8 cellular contexts compared by ENCODE assay signal in genomic region chr19:32976223-32976805, GRCh38. TPM values are rescaled to one million over a fixed set of nuclear protein-coding genes. Genes with fewer than 3 reads are reported as not detected.
DNase-seq lines count a peak whose midpoint lies in the region; ATAC-seq and TF ChIP-seq lines count a peak whose summit lies in the region.

No MANE protein-coding gene starts in this region.

- DNase-seq in 8988T (peak; percentile 82), NCI-H2171 treated with DMSO at 0.1 percent for 48 hours (lab: John Stamatoyannopoulos, UW) (peak; percentile 57), WTC11 (ENCODE audit: low spot score) (peak; percentile 79), left lobe of liver (ENCODE audit: low spot score) (peak; percentile 70)
- peak; percentile 45 for DNase-seq in central memory CD4-positive, alpha-beta T cell
- peak; percentile 52 to 73 for DNase-seq in stimulated activated CD4-positive, alpha-beta T cell treated with anti-CD3 and anti-CD28 coated beads, Interleukin-4, amount 100 ng/mL, for 48 hours (ENCODE audit: low read depth in 2 of 2)

- POLR2A ChIA-PET in WTC11 (lab: Charles Lee): no interaction called here

- H3K27me3 Mint-ChIP-seq in WTC11 (ENCODE audit: low read depth): no peaks in the 10 kb centered on the region; the same call in 1 of the 2 replicates

- no peak overlapping the region for H3K4me3 Mint-ChIP-seq in WTC11

- no peak overlapping the region for H3K4me3 ChIP-seq in GM12875 (ENCODE audit: low read depth, low read length)

- H3K36me3 Mint-ChIP-seq in WTC11: peaks cover 27% of the 10 kb centered on the region

- peak; percentile 70 for TF ChIP-seq CTCF in GM12875 (IDR thresholded peaks at IDR 0.05; ENCODE audit: borderline replicate concordance, insufficient read depth, low read depth, low read length)
- TF ChIP-seq CTCF in WTC11 (IDR thresholded peaks at IDR 0.05): peak; percentile 84

- peak overlapping the region; percentile 74; the same call in 1 of the 2 replicates for H3K27ac Mint-ChIP-seq in WTC11

- H3K4me1 Mint-ChIP-seq in WTC11: no peaks in the 10 kb centered on the region

- ATAC-seq in WTC11: no peak
- ATAC-seq in left lobe of liver: peak; percentile 40
- no peak for ATAC-seq in HG03460 (IDR thresholded peaks at IDR 0.05; ENCODE audit: unreplicated experiment)

- no peaks in the 10 kb centered on the region for H3K9me3 Mint-ChIP-seq in WTC11

- CTCF ChIA-PET in WTC11 (lab: Charles Lee): interaction anchor here (0.6 to 2.3 kb wide), 12 partner anchors 19 to 1853 kb away, joined by 3 to 10 read pairs (median 4); partner anchors contain the start of gene GPATCH1

TF ChIP-seq in WTC11, 78 proteins besides CTCF, POLR2A, EP300 and RAD21:
- TF ChIP-seq ZNF425 (CRISPR knock-in tag; conservative IDR thresholded peaks at IDR 0.05): no peak
- no peak for TF ChIP-seq SP1 (CRISPR knock-in tag; conservative IDR thresholded peaks at IDR 0.05)
- TF ChIP-seq FOXP1 (CRISPR knock-in tag; IDR thresholded peaks at IDR 0.05; ENCODE audit: borderline replicate concordance): no peak
- no peak for TF ChIP-seq GABPB1 (CRISPR knock-in tag; IDR thresholded peaks at IDR 0.05)
- TF ChIP-seq MYBL2 (CRISPR knock-in tag; IDR thresholded peaks at IDR 0.05): no peak
- no peak for TF ChIP-seq ZNF532 (CRISPR knock-in tag; IDR thresholded peaks at IDR 0.05; ENCODE audit: borderline replicate concordance)
- no peak for TF ChIP-seq KAT7 (CRISPR knock-in tag; IDR thresholded peaks at IDR 0.05; ENCODE audit: borderline replicate concordance)
- no peak for TF ChIP-seq ZMAT4 (CRISPR knock-in tag; IDR thresholded peaks at IDR 0.05)
- no peak for TF ChIP-seq EMX1 (CRISPR knock-in tag; IDR thresholded peaks at IDR 0.05)

RNA-seq across cellular contexts. Expression of gene FAAP24, which starts 4.3 kb away (rescaled TPM):
- total RNA-seq in WTC11 (2021) (5.2 to 6.2 TPM (median 5.3 TPM) in 3 replicates), left lobe of liver (1.1 TPM)

RNA-seq across cellular contexts. Expression of gene CEP89, which starts 4.6 kb away (rescaled TPM):
- total RNA-seq in WTC11 (2021): 21.1 to 22.5 TPM (median 21.6 TPM) in 3 replicates
- 4.6 TPM for total RNA-seq in left lobe of liver
